In the genomic region with DNA sequence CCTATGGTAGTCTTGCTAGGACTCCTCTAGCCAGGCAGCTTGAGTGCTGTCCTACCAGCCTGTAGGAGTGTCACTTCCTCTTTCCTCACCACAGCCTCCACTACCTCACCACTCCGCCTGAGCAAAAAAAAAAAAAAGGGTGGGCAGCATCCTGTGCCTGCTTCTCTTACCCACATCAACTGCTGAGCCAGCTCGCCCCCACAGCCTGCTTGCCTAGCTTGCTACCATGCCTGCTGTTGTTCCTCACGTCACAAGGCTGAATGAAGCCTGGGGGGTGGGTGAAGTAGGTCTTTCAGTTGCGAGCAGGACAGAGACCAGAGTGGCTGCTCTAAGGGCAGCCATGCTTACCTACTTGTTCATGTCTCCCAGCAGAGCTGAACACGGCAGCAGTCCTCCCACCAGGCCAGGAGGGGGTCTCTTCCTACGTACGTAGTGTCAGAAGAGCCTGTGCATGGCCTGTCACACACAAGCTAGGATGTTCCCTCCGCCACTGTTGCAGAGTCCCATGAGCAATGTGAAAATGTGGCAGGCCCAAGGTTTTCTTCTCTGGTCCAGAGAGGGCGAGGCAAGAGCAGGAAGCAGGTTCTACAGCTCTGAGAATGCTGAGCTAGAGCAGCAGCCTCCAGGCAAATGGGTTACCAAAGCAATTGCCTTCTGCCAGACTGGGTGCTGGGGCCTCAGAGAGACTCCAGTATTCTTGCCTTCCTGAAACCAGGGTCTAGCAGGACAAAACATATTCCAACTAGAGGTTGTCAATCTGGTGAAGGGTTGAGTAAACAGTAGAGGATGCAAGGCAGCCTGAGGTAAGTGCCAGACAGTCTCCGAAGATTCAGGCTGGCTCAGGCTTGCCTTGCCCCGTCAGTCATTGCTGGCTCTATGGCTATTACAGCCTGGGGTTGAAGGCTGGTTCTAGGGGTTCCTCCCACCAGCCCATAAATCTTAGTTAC, we compare ENCODE assay signal across 8 cellular contexts. TPM values are rescaled to one million over a fixed set of nuclear protein-coding genes. Genes with fewer than 3 reads are reported as not detected.
A peak's percentile ranks its signal among the peaks of the same experiment; 100 is the strongest.
DNase-seq lines count a peak whose midpoint lies in the region; ATAC-seq and TF ChIP-seq lines count a peak whose summit lies in the region.

No MANE protein-coding gene starts in this region.

- H3K9me3 ChIP-seq in right cardiac atrium (ENCODE audit: control insufficient read depth, low read length), result no peaks in the 10 kb centered on the region

- peak; percentile 89 for DNase-seq in GM13977 (ENCODE audit: low spot score)
- DNase-seq in NOMO-1 treated with dmso at 0.1 percent for 144 hours (lab: John Stamatoyannopoulos, UW; ENCODE audit: unreplicated experiment), result peak; percentile 81
- peak; percentile 82 for DNase-seq in activated T-helper 1 cell treated with anti-CD3 and anti-CD28 coated beads, Interleukin-12 subunit alpha, Interleukin-12 subunit beta, Interleukin-2, Interleukin-4 antibody, amounts not matched to agents 30 ng/mL and 10 ng/mL and 1 ng/mL, durations not matched to agents 14 hours and 24 hours and 36 hours (ENCODE audit: low spot score)
- DNase-seq in right cardiac atrium, result peak; percentile 43 to 80 (median 77)
- peak; percentile 64 to 80 for DNase-seq in stimulated activated CD4-positive, alpha-beta T cell treated with anti-CD3 and anti-CD28 coated beads, Interleukin-4, amount 100 ng/mL, for 48 hours (ENCODE audit: low read depth in 2 of 2)
- no peak for DNase-seq in NCI-H2171 (lab: John Stamatoyannopoulos, UW)
- no peak for DNase-seq in NCI-H1436 treated with DMSO at 0.1 percent for 48 hours (lab: John Stamatoyannopoulos, UW)

- H3K4me3 ChIP-seq in right cardiac atrium (ENCODE audit: low read length), result no peak overlapping the region

- peak overlapping the region; percentile 3 for H3K27ac ChIP-seq in right cardiac atrium (ENCODE audit: low read length)

- in situ Hi-C loops in GM13977 (cut with MboI; ENCODE audit: low pct_unique_long_range_greater_than_20kb, low sequenced_read_pairs, unreplicated experiment), result no loop called here

- H3K27me3 Mint-ChIP-seq in activated T-helper 1 cell treated with anti-CD3 and anti-CD28 coated beads, Interleukin-12 subunit alpha, Interleukin-12 subunit beta, Interleukin-2, Interleukin-4 antibody, amounts not matched to agents 30 ng/mL and 10 ng/mL and 1 ng/mL, durations not matched to agents 14 hours and 24 hours and 36 hours (ENCODE audit: insufficient read depth), result no peaks in the 10 kb centered on the region

- no peaks in the 10 kb centered on the region for H3K9me3 Mint-ChIP-seq in activated T-helper 1 cell treated with anti-CD3 and anti-CD28 coated beads, Interleukin-12 subunit alpha, Interleukin-12 subunit beta, Interleukin-2, Interleukin-4 antibody, amounts not matched to agents 30 ng/mL and 10 ng/mL and 1 ng/mL, durations not matched to agents 14 hours and 24 hours and 36 hours

- intact Hi-C loops in activated T-helper 1 cell treated with anti-CD3 and anti-CD28 coated beads, Interleukin-12 subunit alpha, Interleukin-12 subunit beta, Interleukin-2, Interleukin-4 antibody, amounts not matched to agents 30 ng/mL and 10 ng/mL and 1 ng/mL, durations not matched to agents 14 hours and 24 hours and 36 hours (cut with micrococcal nuclease), result loop anchor here (1.0 kb wide), 5 partner anchors 9 to 34 kb away; a partner anchor contains a TSS
- intact Hi-C loops in right cardiac atrium (cut with DNase I), result no loop called here

- H3K27ac Mint-ChIP-seq in activated T-helper 1 cell treated with anti-CD3 and anti-CD28 coated beads, Interleukin-12 subunit alpha, Interleukin-12 subunit beta, Interleukin-2, Interleukin-4 antibody, amounts not matched to agents 30 ng/mL and 10 ng/mL and 1 ng/mL, durations not matched to agents 14 hours and 24 hours and 36 hours, result peak overlapping the region; percentile 99

- TF ChIP-seq CTCF in GM13977 (IDR thresholded peaks at IDR 0.05; ENCODE audit: extremely low read depth, insufficient read depth, missing control alignments), result no peak

- H3K36me3 Mint-ChIP-seq in activated T-helper 1 cell treated with anti-CD3 and anti-CD28 coated beads, Interleukin-12 subunit alpha, Interleukin-12 subunit beta, Interleukin-2, Interleukin-4 antibody, amounts not matched to agents 30 ng/mL and 10 ng/mL and 1 ng/mL, durations not matched to agents 14 hours and 24 hours and 36 hours (ENCODE audit: low read depth), result peaks cover 63% of the 10 kb centered on the region

- H3K4me3 Mint-ChIP-seq in activated T-helper 1 cell treated with anti-CD3 and anti-CD28 coated beads, Interleukin-12 subunit alpha, Interleukin-12 subunit beta, Interleukin-2, Interleukin-4 antibody, amounts not matched to agents 30 ng/mL and 10 ng/mL and 1 ng/mL, durations not matched to agents 14 hours and 24 hours and 36 hours, result peak overlapping the region; percentile 86

- 70% methylated on average over 11 of the region's 11 CpGs for WGBS in right cardiac atrium

- H3K4me1 ChIP-seq in right cardiac atrium (ENCODE audit: control insufficient read depth, insufficient read depth, low read length), result no peaks in the 10 kb centered on the region

- H3K27me3 ChIP-seq in right cardiac atrium (ENCODE audit: control insufficient read depth, insufficient read depth), result no peaks in the 10 kb centered on the region

- ATAC-seq in HG02678 (IDR thresholded peaks at IDR 0.05; ENCODE audit: unreplicated experiment), result peak; percentile 92
- ATAC-seq in right cardiac atrium, result peak; percentile 53 to 56

- H3K4me1 Mint-ChIP-seq in activated T-helper 1 cell treated with anti-CD3 and anti-CD28 coated beads, Interleukin-12 subunit alpha, Interleukin-12 subunit beta, Interleukin-2, Interleukin-4 antibody, amounts not matched to agents 30 ng/mL and 10 ng/mL and 1 ng/mL, durations not matched to agents 14 hours and 24 hours and 36 hours (ENCODE audit: low read depth), result peaks cover 81% of the 10 kb centered on the region

RNA-seq across cellular contexts. Expression of a gene that starts 8.0 kb away (rescaled TPM):
- 57.1 and 59.5 TPM in 2 replicates for total RNA-seq in activated T-helper 1 cell treated with anti-CD3 and anti-CD28 coated beads, Interleukin-12 subunit alpha, Interleukin-12 subunit beta, Interleukin-2, Interleukin-4 antibody, amounts not matched to agents 30 ng/mL and 10 ng/mL and 1 ng/mL, durations not matched to agents 14 hours and 24 hours and 36 hours
- total RNA-seq in right cardiac atrium, result 10 to 100 TPM; 11.3 to 16.3 (median 14.7) TPM
- 9.5 TPM for polyA plus RNA-seq in right cardiac atrium

RNA-seq across cellular contexts. Expression of a gene that starts 14.6 kb away (rescaled TPM):
- total RNA-seq in activated T-helper 1 cell treated with anti-CD3 and anti-CD28 coated beads, Interleukin-12 subunit alpha, Interleukin-12 subunit beta, Interleukin-2, Interleukin-4 antibody, amounts not matched to agents 30 ng/mL and 10 ng/mL and 1 ng/mL, durations not matched to agents 14 hours and 24 hours and 36 hours, result 94.3 and 98.6 TPM in 2 replicates
- 10 to 100 TPM; 32.0 to 70.0 (median 45.0) TPM for total RNA-seq in right cardiac atrium
- polyA plus RNA-seq in right cardiac atrium, result 56.5 TPM

RNA-seq across cellular contexts. Expression of a gene that starts 24.9 kb away (rescaled TPM):
- 105 and 107 TPM in 2 replicates for total RNA-seq in activated T-helper 1 cell treated with anti-CD3 and anti-CD28 coated beads, Interleukin-12 subunit alpha, Interleukin-12 subunit beta, Interleukin-2, Interleukin-4 antibody, amounts not matched to agents 30 ng/mL and 10 ng/mL and 1 ng/mL, durations not matched to agents 14 hours and 24 hours and 36 hours
- 10 to 100 TPM; 61.0 to 65.5 (median 63.2) TPM for total RNA-seq in right cardiac atrium
- polyA plus RNA-seq in right cardiac atrium, result 36.9 TPM

RNA-seq across cellular contexts. Expression of a gene that starts 28.1 kb away (rescaled TPM):
- total RNA-seq in activated T-helper 1 cell treated with anti-CD3 and anti-CD28 coated beads, Interleukin-12 subunit alpha, Interleukin-12 subunit beta, Interleukin-2, Interleukin-4 antibody, amounts not matched to agents 30 ng/mL and 10 ng/mL and 1 ng/mL, durations not matched to agents 14 hours and 24 hours and 36 hours, result 0.47 TPM in 1 of 2 replicates, not detected in the other
- total RNA-seq in right cardiac atrium, result under 1 TPM; 0.09 to 0.24 (median 0.20) TPM
- 0.05 TPM for polyA plus RNA-seq in right cardiac atrium

RNA-seq across cellular contexts. Expression of a gene that starts 34.0 kb away (rescaled TPM):
- total RNA-seq in activated T-helper 1 cell treated with anti-CD3 and anti-CD28 coated beads, Interleukin-12 subunit alpha, Interleukin-12 subunit beta, Interleukin-2, Interleukin-4 antibody, amounts not matched to agents 30 ng/mL and 10 ng/mL and 1 ng/mL, durations not matched to agents 14 hours and 24 hours and 36 hours, result 17.0 and 18.3 TPM in 2 replicates
- 1 to 10 TPM; 4.2 to 7.5 (median 6.3) TPM for total RNA-seq in right cardiac atrium
- polyA plus RNA-seq in right cardiac atrium, result 8.1 TPM

Comparison
In these comparisons a context has a peak if more than half of its experiments do, and no peak if none do; other contexts are left out.
1. DNase-seq: peak in GM13977 (single experiment), NOMO-1 treated with dmso at 0.1 percent for 144 hours (single experiment), activated T-helper 1 cell treated with anti-CD3 and anti-CD28 coated beads, Interleukin-12 subunit alpha, Interleukin-12 subunit beta, Interleukin-2, Interleukin-4 antibody, amounts not matched to agents 30 ng/mL and 10 ng/mL and 1 ng/mL, durations not matched to agents 14 hours and 24 hours and 36 hours (single experiment), right cardiac atrium (3 of 3) and stimulated activated CD4-positive, alpha-beta T cell treated with anti-CD3 and anti-CD28 coated beads, Interleukin-4, amount 100 ng/mL, for 48 hours (2 of 2); none in NCI-H2171 (single experiment) and NCI-H1436 treated with DMSO at 0.1 percent for 48 hours (single experiment).